Comparison of ENCODE assay signal across 16 cellular contexts in the genomic region with DNA sequence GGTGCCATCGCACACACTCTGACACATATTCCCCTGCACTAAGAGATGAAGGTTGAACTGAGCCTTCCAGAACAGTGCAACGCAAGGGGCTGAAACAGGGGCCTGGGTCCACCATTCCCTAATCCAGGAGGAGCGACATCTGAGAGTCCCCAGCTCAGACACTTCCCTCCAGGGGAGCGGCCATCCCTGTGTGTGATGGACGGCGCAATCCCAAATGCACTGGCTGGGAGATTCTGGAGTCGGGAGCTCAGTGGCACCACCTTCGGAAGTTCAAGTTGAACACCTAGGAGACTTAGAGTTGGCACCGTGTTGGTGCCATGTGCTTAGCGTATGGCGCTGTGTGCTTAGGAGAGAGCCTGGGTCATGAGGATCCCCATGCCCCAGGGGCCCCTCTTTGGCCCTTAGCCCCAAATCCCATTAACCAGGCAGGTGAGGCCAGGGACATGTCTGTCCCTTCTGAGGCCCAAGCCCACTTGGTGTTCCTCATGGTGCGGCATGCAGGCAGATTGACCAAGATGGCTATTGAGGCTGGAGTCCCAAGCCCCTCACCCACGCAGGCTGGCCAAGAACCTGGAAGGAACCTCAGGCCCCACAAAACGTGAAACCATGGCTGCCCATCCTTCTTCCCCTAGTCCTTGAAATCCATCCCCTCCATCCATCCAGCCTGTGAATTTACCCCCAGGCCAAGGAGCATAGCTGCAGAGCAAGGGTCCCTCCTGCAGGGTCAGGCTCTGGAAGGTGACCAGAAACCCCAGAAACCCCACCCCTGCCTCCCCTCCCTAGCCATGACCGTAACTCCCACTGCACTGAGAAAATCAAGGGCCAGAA.
DNase-seq lines count a peak whose midpoint lies in the region; ATAC-seq and TF ChIP-seq lines count a peak whose summit lies in the region.
"Had no signal": no experiment of that assay in that cellular context is flagged by ENCODE, and none has a peak within 500 bp of the region (broad histone marks: within the 10 kb centered on the region; RNA-seq: fewer than 3 reads in every experiment).

No MANE protein-coding gene starts in this region.

- H3K4me2 ChIP-seq in PC-9 = peak overlapping the region; percentile 68
- H3K4me2 ChIP-seq: BLaER1 treated with 17β-estradiol and CSF1 and Interleukin-3, amounts not matched to agents 10 nM and 100 nM had no signal

- no peaks in the 10 kb centered on the region for H3K27me3 Mint-ChIP-seq in activated CD4-positive, alpha-beta T cell treated with anti-CD3 and anti-CD28 coated beads, Interleukin-2, amount 10 ng/mL, durations not matched to agents 24 days and 14 days
- H3K27me3 Mint-ChIP-seq in mesothelial cell of epicardium (ENCODE audit: low read depth) = no peaks in the 10 kb centered on the region

- 79 to 91% (median 90%) methylated on average over 12 to 15 of the region's 15 CpGs for WGBS in spleen, 5 donors

- BruUV-seq in PC-9 (replicated peaks; lab: Mats Ljungman, UMichigan) = no TSS peak

- H3K4me3 ChIP-seq in PC-9 (no peak overlapping the region), spleen (no peak overlapping the region)
- H3K4me3 ChIP-seq: BLaER1 treated with 17β-estradiol and CSF1 and Interleukin-3, amounts not matched to agents 10 nM and 100 nM; SJCRH30 had no signal

- POLR2A ChIA-PET in PC-9 (lab: Charles Lee; ENCODE audit: unreplicated experiment) = interaction anchor here (0.9 kb wide), 1 partner anchor 116 kb away, joined by 5 read pairs; no protein-coding TSS in a partner anchor

- no peak for TF ChIP-seq CTCF in PC-9 (conservative IDR thresholded peaks at IDR 0.05)
- no peak for TF ChIP-seq CTCF in mesothelial cell of epicardium (IDR thresholded peaks at IDR 0.05; ENCODE audit: unreplicated experiment)
- TF ChIP-seq CTCF in spleen (IDR thresholded peaks at IDR 0.05 in 8 of 11, conservative IDR thresholded peaks at IDR 0.05 in 3 of 11) = no peak

- H4K20me1 ChIP-seq in PC-9 (ENCODE audit: insufficient read depth) = no peaks in the 10 kb centered on the region
- H4K20me1 ChIP-seq: BLaER1 treated with 17β-estradiol and CSF1 and Interleukin-3, amounts not matched to agents 10 nM and 100 nM had no signal

- no peak overlapping the region for H3K4me3 Mint-ChIP-seq in activated CD4-positive, alpha-beta T cell treated with anti-CD3 and anti-CD28 coated beads, Interleukin-2, amount 10 ng/mL, durations not matched to agents 24 days and 14 days
- H3K4me3 Mint-ChIP-seq in mesothelial cell of epicardium = peak overlapping the region; percentile 62
- H3K4me3 Mint-ChIP-seq: H9 had no signal

- H3K36me3 ChIP-seq in PC-9 (ENCODE audit: low read depth) (no peaks in the 10 kb centered on the region), spleen (no peaks in the 10 kb centered on the region)
- H3K36me3 ChIP-seq: BLaER1 treated with 17β-estradiol and CSF1 and Interleukin-3, amounts not matched to agents 10 nM and 100 nM; SJCRH30 had no signal

- no peaks in the 10 kb centered on the region for H3K36me3 Mint-ChIP-seq in activated CD4-positive, alpha-beta T cell treated with anti-CD3 and anti-CD28 coated beads, Interleukin-2, amount 10 ng/mL, durations not matched to agents 24 days and 14 days (ENCODE audit: low read depth)
- H3K36me3 Mint-ChIP-seq in mesothelial cell of epicardium = no peaks in the 10 kb centered on the region

- ATAC-seq in GM18519 (IDR thresholded peaks at IDR 0.05; ENCODE audit: low FRiP score, unreplicated experiment) (no peak), esophagus mucosa (no peak)

- no peaks in the 10 kb centered on the region for H3K9me3 ChIP-seq in PC-9 (ENCODE audit: insufficient read depth, low read depth)
- no peaks in the 10 kb centered on the region for H3K9me3 ChIP-seq in spleen
- H3K9me3 ChIP-seq: BLaER1 treated with 17β-estradiol and CSF1 and Interleukin-3, amounts not matched to agents 10 nM and 100 nM; SJCRH30 had no signal

- CTCF ChIA-PET in PC-9 (lab: Charles Lee) = interaction anchor here (0.8 kb wide), 1 partner anchor 201 kb away, joined by 20 read pairs; no protein-coding TSS in a partner anchor

- TF ChIP-seq POLR2A in spleen (IDR thresholded peaks at IDR 0.05) = no peak

- no peaks in the 10 kb centered on the region for H3K79me2 ChIP-seq in PC-9 (ENCODE audit: low read depth)

- no peak overlapping the region for H2AFZ ChIP-seq in PC-9

- H3K4me1 ChIP-seq in PC-9 (replicated peaks; ENCODE audit: insufficient read depth) (peaks cover 45% of the 10 kb centered on the region), spleen (peaks cover 0 to 36% (median 14%) of the 10 kb centered on the region in 6 donors)

- peak; percentile 39 for DNase-seq in activated CD4-positive, alpha-beta T cell treated with anti-CD3 and anti-CD28 coated beads, Interleukin-2, amount 10 ng/mL, durations not matched to agents 24 days and 14 days
- DNase-seq in activated CD4-positive, alpha-beta T cell treated with anti-CD3 and anti-CD28 coated beads, Interleukin-2, amount 50 U/mL, for 1 hour = no peak
- peak in 1 of 2 experiments; percentile 22 for DNase-seq in PC-9
- DNase-seq in mesothelial cell of epicardium (ENCODE audit: low spot score in 2 of 2, unreplicated experiment in 2 of 2) = no peak
- DNase-seq in spleen = peak; percentile 48
- no peak for DNase-seq in GM03348 (ENCODE audit: low spot score)
- DNase-seq: DMS153, NCI-H1436 treated with DMSO at 0.1 percent for 48 hours, NCI-H2081, NCI-H524, SJCRH30 had no signal

- H3K27ac ChIP-seq in PC-9 (no peak overlapping the region), spleen (no peak overlapping the region)
- H3K27ac ChIP-seq: 22Rv1; BLaER1 treated with 17β-estradiol and CSF1 and Interleukin-3, amounts not matched to agents 10 nM and 100 nM; SJCRH30 had no signal

- H3K27ac Mint-ChIP-seq in activated CD4-positive, alpha-beta T cell treated with anti-CD3 and anti-CD28 coated beads, Interleukin-2, amount 10 ng/mL, durations not matched to agents 24 days and 14 days = no peak overlapping the region
- H3K27ac Mint-ChIP-seq in mesothelial cell of epicardium = peak overlapping the region; percentile 99
- H3K27ac Mint-ChIP-seq: H9 had no signal

- no peaks in the 10 kb centered on the region for H3K4me1 Mint-ChIP-seq in activated CD4-positive, alpha-beta T cell treated with anti-CD3 and anti-CD28 coated beads, Interleukin-2, amount 10 ng/mL, durations not matched to agents 24 days and 14 days
- H3K4me1 Mint-ChIP-seq in mesothelial cell of epicardium = peaks cover 75% of the 10 kb centered on the region

- peaks cover 20% of the 10 kb centered on the region for H3F3A ChIP-seq in PC-9 (ENCODE audit: insufficient read depth, low read depth)

- H3K27me3 ChIP-seq in PC-9 (ENCODE audit: insufficient read depth, low read depth) (no peaks in the 10 kb centered on the region), spleen (replicated peaks in 1 of 7) (peaks cover 0 to 11% (median 0%) of the 10 kb centered on the region in 7 donors)
- H3K27me3 ChIP-seq: BLaER1 treated with 17β-estradiol and CSF1 and Interleukin-3, amounts not matched to agents 10 nM and 100 nM; SJCRH30 had no signal

- no peaks in the 10 kb centered on the region for H3K9me3 Mint-ChIP-seq in activated CD4-positive, alpha-beta T cell treated with anti-CD3 and anti-CD28 coated beads, Interleukin-2, amount 10 ng/mL, durations not matched to agents 24 days and 14 days
- H3K9me3 Mint-ChIP-seq in mesothelial cell of epicardium = no peaks in the 10 kb centered on the region

- H3K9me2 ChIP-seq in PC-9 (ENCODE audit: insufficient read depth) = no peaks in the 10 kb centered on the region

- intact Hi-C loops in activated CD4-positive, alpha-beta T cell treated with anti-CD3 and anti-CD28 coated beads, Interleukin-2, amount 10 ng/mL, durations not matched to agents 24 days and 14 days (cut with micrococcal nuclease) = no loop called here
- intact Hi-C loops in PC-9 (cut with micrococcal nuclease; ENCODE audit: unreplicated experiment) = loop anchor here (5.0 kb wide), 1 partner anchor 313 kb away; the partner anchor contains the start of gene RNPEPL1
- intact Hi-C loops in spleen (cut with DNase I; ENCODE audit: low total_unique reads) = no loop called here

Comparison
In these comparisons a context has a peak if more than half of its experiments do, and no peak if none do; other contexts are left out.
1. DNase-seq: peak in activated CD4-positive, alpha-beta T cell treated with anti-CD3 and anti-CD28 coated beads, Interleukin-2, amount 10 ng/mL, durations not matched to agents 24 days and 14 days (single experiment) and spleen (single experiment); none in activated CD4-positive, alpha-beta T cell treated with anti-CD3 and anti-CD28 coated beads, Interleukin-2, amount 50 U/mL, for 1 hour (single experiment), mesothelial cell of epicardium (0 of 2) and GM03348 (single experiment).